21 cellular contexts compared by ENCODE assay signal in genomic region chr6:106385530-106385929, GRCh38.
"Had no signal": no experiment of that assay in that cellular context is flagged by ENCODE, and none has a peak within 500 bp of the region (broad histone marks: within the 10 kb centered on the region; RNA-seq: fewer than 3 reads in every experiment).

No MANE protein-coding gene starts in this region.

- H3K27ac ChIP-seq: left ventricle myocardium inferior, ovary, right atrium auricular region, right lobe of liver, stomach, suprapubic skin, thoracic aorta, tibial artery, upper lobe of right lung had no signal

- FAIRE-seq: urothelium cell line had no signal

- ATAC-seq: mucosa of descending colon; naive thymus-derived CD4-positive, alpha-beta T cell; natural killer cell treated with Interleukin-12 subunit alpha and Interleukin-12 subunit beta and Interleukin-15 and Interleukin-18, amount 100 ng/mL, for 72 hours; right lobe of liver; stimulated activated naive B cell treated with anti-CD40 and anti-IgM and Interleukin-4, amounts not matched to agents 10 μg/mL and 1 μg/mL and 100 μg/mL, for 72 hours; stimulated activated naive CD8-positive, alpha-beta T cell treated with anti-CD3 and anti-CD28 coated beads, Interleukin-15, Interleukin-2, amounts not matched to agents 100 U/mL and 50 U/mL, for 24 hours; upper lobe of right lung had no signal

- H3K27me3 ChIP-seq: ovary, right atrium auricular region, right lobe of liver, stomach, suprapubic skin, tibial artery, upper lobe of right lung had no signal

- H3K4me1 ChIP-seq: left ventricle myocardium inferior, right atrium auricular region, right lobe of liver, stomach, suprapubic skin, tibial artery, upper lobe of right lung had no signal

- DNase-seq: islet precursor cell; left ventricle myocardium inferior; midbrain; mucosa of descending colon; naive thymus-derived CD4-positive, alpha-beta T cell; ovary; right lobe of liver; stimulated activated CD4-positive, alpha-beta T cell treated with anti-CD3 and anti-CD28 coated beads, Interleukin-1b, Interleukin-23, amount 100 ng/mL, for 48 hours; stimulated activated CD4-positive, alpha-beta T cell treated with anti-CD3 and anti-CD28 coated beads, Interleukin-2, amount 100 ng/mL, for 48 hours; stimulated activated CD4-positive, alpha-beta T cell treated with anti-CD3 and anti-CD28 coated beads, Interleukin-4, amount 100 ng/mL, for 4 hours; stimulated activated naive B cell treated with anti-CD40 and anti-IgM and Interleukin-4, amounts not matched to agents 10 μg/mL and 1 μg/mL and 100 μg/mL, for 72 hours; stimulated activated naive CD8-positive, alpha-beta T cell treated with anti-CD3 and anti-CD28 coated beads, Interleukin-15, Interleukin-2, amounts not matched to agents 100 U/mL and 50 U/mL, for 24 hours; stomach; tibial artery; trophoblast cell; upper lobe of right lung had no signal
